ENCODE assay signal across 14 cellular contexts in the genomic region with DNA sequence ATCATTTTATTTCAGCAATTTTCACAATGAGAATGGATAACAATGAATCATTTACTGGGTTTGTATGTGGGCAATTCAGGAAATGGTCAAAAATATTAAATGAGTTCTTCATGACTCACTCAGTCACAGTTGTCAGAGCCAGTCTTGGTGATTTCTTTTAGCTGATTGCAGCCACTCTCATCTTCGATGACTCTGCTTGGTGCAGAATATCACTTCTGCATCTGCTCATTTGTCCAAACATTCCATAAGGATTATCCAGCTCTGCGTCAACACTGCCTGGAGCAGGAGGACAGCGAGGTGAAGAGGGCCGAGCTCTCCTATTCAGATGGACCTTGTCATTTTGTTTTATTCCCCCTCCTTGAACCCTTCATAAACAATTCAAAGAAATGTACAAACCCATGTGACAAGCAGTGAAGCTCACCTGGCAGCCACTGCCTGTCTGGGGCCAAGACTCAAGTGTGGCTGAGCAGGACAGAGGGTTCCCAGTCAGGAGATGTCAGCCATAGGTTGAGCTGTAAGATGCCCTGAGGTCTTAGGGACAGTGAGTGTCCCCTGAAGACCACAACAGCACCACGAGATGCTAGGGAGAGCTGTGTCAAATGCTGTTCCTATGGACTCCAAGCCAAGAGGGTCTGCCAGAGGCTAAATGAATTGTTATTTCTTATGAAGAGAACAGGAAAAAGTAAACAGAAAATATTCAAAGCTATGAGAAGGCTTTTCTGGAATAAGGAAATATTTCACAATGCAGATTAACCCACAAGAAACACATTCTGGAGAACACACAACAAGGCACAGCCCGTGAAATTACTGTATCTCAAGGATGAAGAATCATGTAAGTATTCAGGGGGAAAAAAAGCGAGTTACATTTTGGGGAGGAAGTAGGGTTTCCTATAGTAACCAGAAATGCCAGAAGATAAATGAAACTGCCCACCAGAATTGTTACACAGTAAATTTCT. TPM values are rescaled to one million over a fixed set of nuclear protein-coding genes. Genes with fewer than 3 reads are reported as not detected.
DNase-seq lines count a peak whose midpoint lies in the region; ATAC-seq and TF ChIP-seq lines count a peak whose summit lies in the region.
"Had no signal": no experiment of that assay in that cellular context is flagged by ENCODE, and none has a peak within 500 bp of the region (broad histone marks: within the 10 kb centered on the region; RNA-seq: fewer than 3 reads in every experiment).

No MANE protein-coding gene starts in this region.

- TF ChIP-seq EP300 in gastroesophageal sphincter (IDR thresholded peaks at IDR 0.05): no peak

- H3K9me3 Mint-ChIP-seq in activated naive CD8-positive, alpha-beta T cell treated with anti-CD3 and anti-CD28 coated beads for 36 hours: no peaks in the 10 kb centered on the region

- H3K36me3 Mint-ChIP-seq in activated naive CD8-positive, alpha-beta T cell treated with anti-CD3 and anti-CD28 coated beads for 36 hours: no peaks in the 10 kb centered on the region
- H3K36me3 Mint-ChIP-seq: CD4-positive, alpha-beta memory T cell had no signal

- no peaks in the 10 kb centered on the region for H3K27me3 ChIP-seq in gastroesophageal sphincter
- H3K27me3 ChIP-seq: transverse colon had no signal

- no peaks in the 10 kb centered on the region for H3K9me3 ChIP-seq in gastroesophageal sphincter
- H3K9me3 ChIP-seq: transverse colon had no signal

- H3K27me3 Mint-ChIP-seq in activated naive CD8-positive, alpha-beta T cell treated with anti-CD3 and anti-CD28 coated beads for 36 hours: peaks cover 14% of the 10 kb centered on the region

- H3K4me3 Mint-ChIP-seq in activated naive CD8-positive, alpha-beta T cell treated with anti-CD3 and anti-CD28 coated beads for 36 hours: no peak overlapping the region
- H3K4me3 Mint-ChIP-seq: activated CD8-positive, alpha-beta T cell treated with anti-CD3 and anti-CD28 coated beads, Interleukin-2, amount 10 ng/mL, durations not matched to agents 7 days and 5 days; CD4-positive, alpha-beta memory T cell had no signal

- no peak for TF ChIP-seq POLR2A in gastroesophageal sphincter (IDR thresholded peaks at IDR 0.05)

- H3K4me3 ChIP-seq in cardiac fibroblast (replicated peaks in 1 of 2; ENCODE audit: low read depth in 2 of 2, low read length in 2 of 2) (no peak overlapping the region), gastroesophageal sphincter (no peak overlapping the region)
- H3K4me3 ChIP-seq: transverse colon had no signal

- in situ Hi-C loops in Caki2 (cut with HindIII; ENCODE audit: low pct_unique_long_range_greater_than_20kb, low sequenced_read_pairs): no loop called here

- 69 to 72% methylated on average over 4 to 7 of the region's 7 CpGs for WGBS in gastroesophageal sphincter (ENCODE audit: low coverage in 1 of 2), 2 donors

- H3K4me1 Mint-ChIP-seq in activated naive CD8-positive, alpha-beta T cell treated with anti-CD3 and anti-CD28 coated beads for 36 hours: no peaks in the 10 kb centered on the region
- H3K4me1 Mint-ChIP-seq: CD4-positive, alpha-beta memory T cell had no signal

- H3K27ac ChIP-seq in gastroesophageal sphincter: no peak overlapping the region
- H3K27ac ChIP-seq: transverse colon had no signal

- no peak for ATAC-seq in gastroesophageal sphincter
- ATAC-seq: activated CD8-positive, alpha-beta T cell treated with anti-CD3 and anti-CD28 coated beads, Interleukin-2, amount 10 ng/mL, durations not matched to agents 7 days and 5 days; sciatic nerve had no signal

- no peak overlapping the region for H3K27ac Mint-ChIP-seq in activated naive CD8-positive, alpha-beta T cell treated with anti-CD3 and anti-CD28 coated beads for 36 hours
- H3K27ac Mint-ChIP-seq: activated CD8-positive, alpha-beta T cell treated with anti-CD3 and anti-CD28 coated beads, Interleukin-2, amount 10 ng/mL, durations not matched to agents 7 days and 5 days; CD4-positive, alpha-beta memory T cell had no signal

- no peaks in the 10 kb centered on the region for H3K4me1 ChIP-seq in gastroesophageal sphincter

- TF ChIP-seq CTCF in cardiac fibroblast (IDR thresholded peaks at IDR 0.05; ENCODE audit: low read depth, low read length) (no peak), gastroesophageal sphincter (IDR thresholded peaks at IDR 0.05) (no peak)

- DNase-seq in Caki2 (ENCODE audit: low read depth) (peak; percentile 88), M059J (ENCODE audit: low read depth) (peak; percentile 96), cardiac fibroblast (ENCODE audit: low read depth in 2 of 2) (peak; percentile 30 to 73), myocyte (ENCODE audit: low read depth) (peak; percentile 87), NCI-H345 treated with DMSO at 0.1 percent for 48 hours (lab: John Stamatoyannopoulos, UW; ENCODE audit: unreplicated experiment) (no peak), NOMO-1 (lab: John Stamatoyannopoulos, UW; ENCODE audit: unreplicated experiment in 2 of 2) (no peak)
- no peak for DNase-seq in activated naive CD8-positive, alpha-beta T cell treated with anti-CD3 and anti-CD28 coated beads for 36 hours
- DNase-seq: activated CD8-positive, alpha-beta T cell treated with anti-CD3 and anti-CD28 coated beads, Interleukin-2, amount 10 ng/mL, durations not matched to agents 7 days and 5 days; activated naive CD4-positive, alpha-beta T cell; CD4-positive, alpha-beta memory T cell; NCI-H1048; transverse colon had no signal

- no peaks in the 10 kb centered on the region for H3K36me3 ChIP-seq in gastroesophageal sphincter
- H3K36me3 ChIP-seq: transverse colon had no signal

RNA-seq across cellular contexts. Expression of a gene that starts 33.1 kb away (rescaled TPM):
- 52.7 and 53.3 TPM in 2 replicates for total RNA-seq in Caki2 (2014; rRNA removed; shearing (Covaris generic); ENCODE audit: low replicate concordance)
- 28.7 and 51.4 TPM in 2 replicates for total RNA-seq in M059J (2014; rRNA removed; shearing (Covaris generic))
- 22.5 and 32.4 TPM in 2 replicates for total RNA-seq in myocyte
- polyA plus RNA-seq in myocyte (2012): 15.6 TPM
- 100 to 1,000 TPM in 3 of 4 donors, 10 to 100 TPM in 1; 85.7 to 126 (median 111) TPM for total RNA-seq in gastroesophageal sphincter
- not detected for total RNA-seq in activated naive CD8-positive, alpha-beta T cell treated with anti-CD3 and anti-CD28 coated beads for 36 hours
- total RNA-seq: activated CD8-positive, alpha-beta T cell treated with anti-CD3 and anti-CD28 coated beads, Interleukin-2, amount 10 ng/mL, durations not matched to agents 7 days and 5 days; CD4-positive, alpha-beta memory T cell had no signal
- polyA plus RNA-seq: CD4-positive, alpha-beta memory T cell had no signal

Comparison
In these comparisons a context has a peak if more than half of its experiments do, and no peak if none do; other contexts are left out.
1. DNase-seq: peak in Caki2 (single experiment), M059J (single experiment), cardiac fibroblast (2 of 2) and myocyte (single experiment); none in NCI-H345 treated with DMSO at 0.1 percent for 48 hours (single experiment), activated naive CD8-positive, alpha-beta T cell treated with anti-CD3 and anti-CD28 coated beads for 36 hours (single experiment) and NOMO-1 (0 of 2).
2. RNA of a gene that starts 33.1 kb away (total RNA-seq): 85.7 to 126 TPM in gastroesophageal sphincter, 52.7 to 53.3 TPM in Caki2, 28.7 to 51.4 TPM in M059J and 22.5 to 32.4 TPM in myocyte; not detected in activated naive CD8-positive, alpha-beta T cell treated with anti-CD3 and anti-CD28 coated beads for 36 hours; every median in the first group is over 10 times any median in the second.